In genomic region chr1:119712342-119713038, GRCh38 we compare ENCODE assay signal across 1 cellular context.
A peak's percentile ranks its signal among the peaks of the same experiment; 100 is the strongest.
TF ChIP-seq lines count a peak whose summit lies in the region.

No MANE protein-coding gene starts in this region.

TF ChIP-seq in HepG2, 621 proteins besides CTCF, POLR2A, EP300 and RAD21 (continued from another document and continues in another):
- TF ChIP-seq ZNF407 (CRISPR knock-in tag; IDR thresholded peaks at IDR 0.05; ENCODE audit: not compliant biosample characterization) (no peak), HMG20B (CRISPR knock-in tag; conservative IDR thresholded peaks at IDR 0.05) (no peak), GATAD2A (CRISPR knock-in tag; IDR thresholded peaks at IDR 0.05) (peak; percentile 39; the same call in 1 of the 2 replicates), ZSCAN29 (CRISPR knock-in tag; conservative IDR thresholded peaks at IDR 0.05) (no peak), ZKSCAN8 (CRISPR knock-in tag; IDR thresholded peaks at IDR 0.05; ENCODE audit: borderline replicate concordance) (no peak), PCBP2 (optimal IDR thresholded peaks at IDR 0.05; ENCODE audit: low read depth, low read length, poor library complexity, severe bottlenecking) (no peak), TAF15 (IDR thresholded peaks at IDR 0.05; ENCODE audit: low read depth, low read length, poor library complexity, severe bottlenecking) (no peak), ZNF263 (CRISPR knock-in tag; IDR thresholded peaks at IDR 0.05) (no peak), ZBTB26 (CRISPR knock-in tag; IDR thresholded peaks at IDR 0.05; ENCODE audit: borderline replicate concordance) (no peak), TIGD3 (CRISPR knock-in tag; IDR thresholded peaks at IDR 0.05; ENCODE audit: borderline replicate concordance) (no peak; the same call in 1 of the 2 replicates), PAXIP1 (CRISPR knock-in tag; conservative IDR thresholded peaks at IDR 0.05) (no peak), ZMYM4 (CRISPR knock-in tag; IDR thresholded peaks at IDR 0.05) (peak; percentile 34; the same call in 1 of the 2 replicates), NFE2 (CRISPR knock-in tag; IDR thresholded peaks at IDR 0.05) (no peak), SNAPC5 (CRISPR knock-in tag; IDR thresholded peaks at IDR 0.05; ENCODE audit: borderline replicate concordance) (no peak), ZNF530 (CRISPR knock-in tag; IDR thresholded peaks at IDR 0.05; ENCODE audit: low read depth) (no peak), ZNF382 (CRISPR knock-in tag; IDR thresholded peaks at IDR 0.05; ENCODE audit: borderline replicate concordance) (no peak), ZBTB20 (CRISPR knock-in tag; IDR thresholded peaks at IDR 0.05; ENCODE audit: borderline replicate concordance, low read depth) (no peak), DDIT3 (CRISPR knock-in tag; IDR thresholded peaks at IDR 0.05) (no peak), STAT5B (CRISPR knock-in tag; IDR thresholded peaks at IDR 0.05) (no peak), DZIP1 (CRISPR knock-in tag; IDR thresholded peaks at IDR 0.05) (no peak), MAZ (IDR thresholded peaks at IDR 0.05; ENCODE audit: borderline replicate concordance, low read depth, low read length) (peak; percentile 77), MAZ (CRISPR knock-in tag; IDR thresholded peaks at IDR 0.05; ENCODE audit: low read depth) (peak; percentile 49; the same call in 1 of the 2 replicates), POLR2AphosphoS2 (IDR thresholded peaks at IDR 0.05; ENCODE audit: low read depth, low read length) (no peak), MYC (CRISPR knock-in tag; IDR thresholded peaks at IDR 0.05; ENCODE audit: borderline replicate concordance) (peak; percentile 47; the same call in 1 of the 2 replicates), ZNF235 (CRISPR knock-in tag; IDR thresholded peaks at IDR 0.05; ENCODE audit: borderline replicate concordance) (no peak), TFDP1 (CRISPR knock-in tag; IDR thresholded peaks at IDR 0.05; ENCODE audit: borderline replicate concordance) (no peak), POGK (CRISPR knock-in tag; conservative IDR thresholded peaks at IDR 0.05) (0 out of 2 replicates have a peak, but pooled peaks have one; percentile 17), AHR (CRISPR knock-in tag; IDR thresholded peaks at IDR 0.05) (0 out of 2 replicates have a peak, but pooled peaks have one; percentile 34), ZNF441 (CRISPR knock-in tag; IDR thresholded peaks at IDR 0.05; ENCODE audit: borderline replicate concordance) (0 out of 2 replicates have a peak, but pooled peaks have one; percentile 3), ZNF296 (CRISPR knock-in tag; conservative IDR thresholded peaks at IDR 0.05) (no peak), TCF7L2 (IDR thresholded peaks at IDR 0.05; ENCODE audit: low read depth, low read length) (no peak), RBAK (CRISPR knock-in tag; IDR thresholded peaks at IDR 0.05) (no peak), ZNF451 (CRISPR knock-in tag; IDR thresholded peaks at IDR 0.05) (no peak), ZSCAN20 (CRISPR knock-in tag; IDR thresholded peaks at IDR 0.05; ENCODE audit: borderline replicate concordance) (no peak)
